In genomic region chr1:45589861-45590260, GRCh38 we compare ENCODE assay signal across 21 cellular contexts. TPM values are rescaled to one million over a fixed set of nuclear protein-coding genes. Genes with fewer than 3 reads are reported as not detected.
DNase-seq lines count a peak whose midpoint lies in the region; ATAC-seq and TF ChIP-seq lines count a peak whose summit lies in the region.
"Had no signal": no experiment of that assay in that cellular context is flagged by ENCODE, and none has a peak within 500 bp of the region (broad histone marks: within the 10 kb centered on the region; RNA-seq: fewer than 3 reads in every experiment).

No MANE protein-coding gene starts in this region.

- in situ Hi-C loops in ACHN (cut with HindIII; ENCODE audit: low pct_ligation_motif_present, low pct_unique_long_range_greater_than_20kb, low sequenced_read_pairs), result no loop called here
- in situ Hi-C loops in G401 (cut with HindIII; ENCODE audit: low sequenced_read_pairs), result no loop called here

- H3K4me1 ChIP-seq in mucosa of descending colon (ENCODE audit: low read depth), result peaks cover 14% of the 10 kb centered on the region
- peaks cover 0 to 11% of the 10 kb centered on the region in 2 donors for H3K4me1 ChIP-seq in ascending aorta

- H3K36me3 ChIP-seq in mucosa of descending colon (ENCODE audit: low read depth) (no peaks in the 10 kb centered on the region), ascending aorta (peaks cover 3 to 15% of the 10 kb centered on the region in 2 donors)

- no peaks in the 10 kb centered on the region for H3K9me3 Mint-ChIP-seq in activated T-helper 17 cell treated with anti-CD3 and anti-CD28 coated beads, Interleukin-2, amount 50 U/mL, for 72 hours
- no peaks in the 10 kb centered on the region for H3K9me3 Mint-ChIP-seq in activated CD8-positive, alpha-beta T cell treated with anti-CD3 and anti-CD28 coated beads for 36 hours
- H3K9me3 Mint-ChIP-seq: activated T-cell treated with anti-CD3 and anti-CD28 coated beads, Interleukin-2, amount 50 U/mL, for 24 hours; HFFc6 had no signal

- DNase-seq in ACHN, result peak; percentile 19
- DNase-seq in G401 (ENCODE audit: low spot score), result peak; percentile 15
- no peak for DNase-seq in mucosa of descending colon
- DNase-seq in ascending aorta (ENCODE audit: low spot score in 2 of 2), result no peak
- no peak for DNase-seq in activated CD8-positive, alpha-beta T cell treated with anti-CD3 and anti-CD28 coated beads for 36 hours
- DNase-seq in dedifferentiated amniotic fluid mesenchymal stem cell (ENCODE audit: extremely low spot score), result no peak
- DNase-seq in cerebellar cortex (ENCODE audit: low spot score), result no peak
- DNase-seq: activated CD4-positive, alpha-beta T cell treated with anti-CD3 and anti-CD28 coated beads, Interleukin-2, amount 50 U/mL, for 48 hours; activated naive CD4-positive, alpha-beta T cell treated with anti-CD3 and anti-CD28 coated beads, Interleukin-2, amount 50 U/mL, for 16 hours; activated T-cell treated with anti-CD3 and anti-CD28 coated beads, Interleukin-2, amount 50 U/mL, for 24 hours; foreskin keratinocyte; GF-D8; HFFc6; Karpas-422; NCI-H1417; NCI-H2171 treated with DMSO at 0.1 percent for 48 hours; NCI-H82; stimulated activated CD8-positive, alpha-beta memory T cell treated with anti-CD3 and anti-CD28 coated beads, Interleukin-4, amount 100 ng/mL, for 48 hours had no signal

- TF ChIP-seq CTCF in mucosa of descending colon (IDR thresholded peaks at IDR 0.05) (no peak), ascending aorta (IDR thresholded peaks at IDR 0.05) (no peak)
- TF ChIP-seq CTCF in activated CD8-positive, alpha-beta T cell treated with anti-CD3 and anti-CD28 coated beads for 36 hours (IDR thresholded peaks at IDR 0.05), result no peak

- POLR2A ChIA-PET in activated CD8-positive, alpha-beta T cell treated with anti-CD3 and anti-CD28 coated beads for 36 hours (lab: Charles Lee), result interaction anchor here (1.1 to 1.4 kb wide), 3 partner anchors 9 to 18 kb away, joined by 3 to 4 read pairs (median 4); no protein-coding TSS in a partner anchor

- H3K36me3 Mint-ChIP-seq in activated T-helper 17 cell treated with anti-CD3 and anti-CD28 coated beads, Interleukin-2, amount 50 U/mL, for 72 hours (ENCODE audit: low read depth), result peaks cover 86% of the 10 kb centered on the region
- H3K36me3 Mint-ChIP-seq in activated CD8-positive, alpha-beta T cell treated with anti-CD3 and anti-CD28 coated beads for 36 hours (ENCODE audit: low read depth), result peaks cover 41% of the 10 kb centered on the region

- no peaks in the 10 kb centered on the region for H3K27me3 Mint-ChIP-seq in activated T-helper 17 cell treated with anti-CD3 and anti-CD28 coated beads, Interleukin-2, amount 50 U/mL, for 72 hours
- no peaks in the 10 kb centered on the region for H3K27me3 Mint-ChIP-seq in activated CD8-positive, alpha-beta T cell treated with anti-CD3 and anti-CD28 coated beads for 36 hours
- H3K27me3 Mint-ChIP-seq: activated T-cell treated with anti-CD3 and anti-CD28 coated beads, Interleukin-2, amount 50 U/mL, for 24 hours had no signal

- no peaks in the 10 kb centered on the region for H3K27me3 ChIP-seq in ascending aorta
- H3K27me3 ChIP-seq: BLaER1, foreskin keratinocyte had no signal

- H3K4me3 ChIP-seq in mucosa of descending colon (no peak overlapping the region), ascending aorta (peak overlapping the region in 1 of 2 donors; percentile 39)
- H3K4me3 ChIP-seq: BLaER1, skin epidermis had no signal

- H3K27ac Mint-ChIP-seq in activated T-helper 17 cell treated with anti-CD3 and anti-CD28 coated beads, Interleukin-2, amount 50 U/mL, for 72 hours, result no peak overlapping the region
- H3K27ac Mint-ChIP-seq in activated CD8-positive, alpha-beta T cell treated with anti-CD3 and anti-CD28 coated beads for 36 hours, result no peak overlapping the region
- H3K27ac Mint-ChIP-seq: HFFc6 had no signal

- no peak overlapping the region for H3K27ac ChIP-seq in ascending aorta
- H3K27ac ChIP-seq: BLaER1, foreskin keratinocyte, skin epidermis had no signal

- intact Hi-C loops in mucosa of descending colon (cut with DNase I, micrococcal nuclease) (no loop called here), ascending aorta (cut with DNase I) (no loop called here)
- intact Hi-C loops in activated CD8-positive, alpha-beta T cell treated with anti-CD3 and anti-CD28 coated beads for 36 hours (cut with micrococcal nuclease), result loop anchor here (10.0 kb wide), 1 partner anchor 245 kb away; the partner anchor contains the start of genes MUTYH and TOE1

- CTCF ChIA-PET in activated CD8-positive, alpha-beta T cell treated with anti-CD3 and anti-CD28 coated beads for 36 hours (lab: Charles Lee), result no interaction called here

- H3K4me3 Mint-ChIP-seq in activated T-helper 17 cell treated with anti-CD3 and anti-CD28 coated beads, Interleukin-2, amount 50 U/mL, for 72 hours, result no peak overlapping the region
- H3K4me3 Mint-ChIP-seq in activated CD8-positive, alpha-beta T cell treated with anti-CD3 and anti-CD28 coated beads for 36 hours, result no peak overlapping the region
- H3K4me3 Mint-ChIP-seq: activated T-cell treated with anti-CD3 and anti-CD28 coated beads, Interleukin-2, amount 50 U/mL, for 24 hours; HFFc6 had no signal

- peak; percentile 32 for ATAC-seq in activated T-helper 17 cell treated with anti-CD3 and anti-CD28 coated beads, Interleukin-2, amount 50 U/mL, for 72 hours (replicated peaks)
- peak; percentile 29 for ATAC-seq in mucosa of descending colon
- ATAC-seq in activated CD8-positive, alpha-beta T cell treated with anti-CD3 and anti-CD28 coated beads for 36 hours, result no peak

- peaks cover 14% of the 10 kb centered on the region for H3K4me1 Mint-ChIP-seq in activated T-helper 17 cell treated with anti-CD3 and anti-CD28 coated beads, Interleukin-2, amount 50 U/mL, for 72 hours
- H3K4me1 Mint-ChIP-seq in activated CD8-positive, alpha-beta T cell treated with anti-CD3 and anti-CD28 coated beads for 36 hours (ENCODE audit: low read depth), result peaks cover 34% of the 10 kb centered on the region

- H3K9me3 ChIP-seq in mucosa of descending colon, result no peaks in the 10 kb centered on the region
- no peaks in the 10 kb centered on the region for H3K9me3 ChIP-seq in ascending aorta
- H3K9me3 ChIP-seq: BLaER1 had no signal

RNA-seq across cellular contexts. Expression of gene NASP, which starts 6.0 kb away (rescaled TPM):
- total RNA-seq in G401 (2014; rRNA removed; shearing (Covaris generic)), result 191 and 201 TPM in 2 replicates
- total RNA-seq in activated T-helper 17 cell treated with anti-CD3 and anti-CD28 coated beads, Interleukin-2, amount 50 U/mL, for 72 hours, result 100 to 1,000 TPM; 113 to 224 TPM
- total RNA-seq in mucosa of descending colon (10 to 100 TPM; 51.5 to 69.1 (median 60.1) TPM), ascending aorta (49.1 TPM)
- total RNA-seq in activated CD8-positive, alpha-beta T cell treated with anti-CD3 and anti-CD28 coated beads for 36 hours, result 100 to 1,000 TPM; 227 to 246 TPM

RNA-seq across cellular contexts. Expression of gene CCDC17, which starts 34.0 kb away (rescaled TPM):
- total RNA-seq in G401 (2014; rRNA removed; shearing (Covaris generic)), result 0.06 and 3.5 TPM in 2 replicates
- 1 to 10 TPM; 4.4 to 4.7 TPM for total RNA-seq in activated T-helper 17 cell treated with anti-CD3 and anti-CD28 coated beads, Interleukin-2, amount 50 U/mL, for 72 hours
- total RNA-seq in mucosa of descending colon (1 to 10 TPM; 4.1 to 6.8 (median 6.0) TPM), ascending aorta (not detected)
- 1 to 10 TPM; 1.7 to 1.9 TPM for total RNA-seq in activated CD8-positive, alpha-beta T cell treated with anti-CD3 and anti-CD28 coated beads for 36 hours

RNA-seq across cellular contexts. Expression of gene AKR1A1, which starts 39.2 kb away (rescaled TPM):
- total RNA-seq in G401 (2014; rRNA removed; shearing (Covaris generic)), result 116 TPM in 2 replicates
- 100 to 1,000 TPM; 121 to 151 TPM for total RNA-seq in activated T-helper 17 cell treated with anti-CD3 and anti-CD28 coated beads, Interleukin-2, amount 50 U/mL, for 72 hours
- total RNA-seq in mucosa of descending colon (100 to 1,000 TPM; 118 to 206 (median 190) TPM), ascending aorta (77.5 TPM)
- total RNA-seq in activated CD8-positive, alpha-beta T cell treated with anti-CD3 and anti-CD28 coated beads for 36 hours, result 100 to 1,000 TPM; 184 to 186 TPM

Comparison
In these comparisons a context has a peak if more than half of its experiments do, and no peak if none do; other contexts are left out.
1. DNase-seq: peak in ACHN (single experiment) and G401 (single experiment); none in mucosa of descending colon (0 of 3), ascending aorta (0 of 2), activated CD8-positive, alpha-beta T cell treated with anti-CD3 and anti-CD28 coated beads for 36 hours (single experiment), dedifferentiated amniotic fluid mesenchymal stem cell (single experiment) and cerebellar cortex (single experiment).